Comparison of ENCODE assay signal across 8 cellular contexts in genomic region chr7:72879079-72879736, GRCh38. TPM values are rescaled to one million over a fixed set of nuclear protein-coding genes. Genes with fewer than 3 reads are reported as not detected.
DNase-seq lines count a peak whose midpoint lies in the region; FAIRE-seq and TF ChIP-seq lines count a peak whose summit lies in the region.
"Not testable (repeated sequence)": the region's sequence is repeated elsewhere in the genome, so short reads cannot be mapped to it uniquely, and the experiment has no call there.

No MANE protein-coding gene starts in this region.

- not testable (repeated sequence) for H4K20me1 ChIP-seq in MM.1S (ENCODE audit: insufficient read depth, low read length)

- not testable (repeated sequence) for H3K36me3 ChIP-seq in HEK293 (ENCODE audit: control insufficient read depth in 2 of 2, insufficient read depth in 1 of 2, low read length in 2 of 2); MM.1S (replicated peaks; ENCODE audit: insufficient read depth, low read length); neuron (ENCODE audit: insufficient read depth, low read length)
- H3K36me3 ChIP-seq in SJSA1 (peaks cover 10% of the 10 kb centered on the region), stomach (peaks cover 0 to 13% (median 10%) of the 10 kb centered on the region in 4 donors)

- not testable (repeated sequence) for H3F3A ChIP-seq in MM.1S (ENCODE audit: insufficient read depth, low read length)

- TF ChIP-seq POLR2A in stomach (IDR thresholded peaks at IDR 0.05): not testable (repeated sequence)

- FAIRE-seq in frontal cortex (lab: Jason Lieb, UNC): not testable (repeated sequence)

- H3K9me2 ChIP-seq in MM.1S (replicated peaks; ENCODE audit: insufficient read depth, low read length): not testable (repeated sequence)

- 0% methylated on average over 4 to 54 of the region's 59 CpGs for WGBS in stomach, 5 donors

- DNase-seq in GM04503 (ENCODE audit: low read depth) (peak; percentile 54), MM.1S (peak; percentile 79), SJSA1 (ENCODE audit: low read depth in 1 of 2, low spot score in 2 of 2) (peak; percentile 82 to 88), frontal cortex (ENCODE audit: low spot score in 2 of 2) (peak; percentile 60 to 65), stomach (peak; percentile 80)
- peak; percentile 79 for DNase-seq in activated naive CD4-positive, alpha-beta T cell treated with Interleukin-2 at 50 U/mL for 16 hours

- H3K4me2 ChIP-seq in MM.1S (ENCODE audit: low read depth, low read length): peak overlapping the region; percentile 41; the same call in 1 of the 2 replicates

- CTCF ChIA-PET in HEK293 (lab: Yijun Ruan, JAX): not testable (repeated sequence)

- H3K9me3 ChIP-seq in HEK293 (ENCODE audit: control insufficient read depth, insufficient read depth, low read depth, low read length); MM.1S (replicated peaks; ENCODE audit: insufficient read depth, low read length); SJSA1 (replicated peaks); neuron (ENCODE audit: low read length); stomach: not testable (repeated sequence)

- H3K4me1 ChIP-seq in HEK293 (ENCODE audit: control insufficient read depth, insufficient read depth, low read length); MM.1S (ENCODE audit: low read length); SJSA1 (replicated peaks); neuron (ENCODE audit: insufficient read depth, low read length): not testable (repeated sequence)
- H3K4me1 ChIP-seq in stomach: peaks cover 0 to 16% (median 8%) of the 10 kb centered on the region in 4 donors

- POLR2A ChIA-PET in HEK293 (lab: Yijun Ruan, JAX): not testable (repeated sequence)

- H3K79me2 ChIP-seq in MM.1S (ENCODE audit: low read length): peaks cover 21% of the 10 kb centered on the region

- TF ChIP-seq CTCF in HEK293 (tag by site-specific recombination; IDR thresholded peaks at IDR 0.05) (peak; percentile 45), stomach (IDR thresholded peaks at IDR 0.05) (peak in 1 of 7 experiments; percentile 9)
- TF ChIP-seq CTCF in MM.1S (IDR thresholded peaks at IDR 0.05; ENCODE audit: low read length): not testable (repeated sequence)

- H3K27me3 ChIP-seq in MM.1S (replicated peaks; ENCODE audit: insufficient read depth, low read length); SJSA1 (replicated peaks); neuron (ENCODE audit: insufficient read depth, low read length); stomach: not testable (repeated sequence)

- H3K4me3 ChIP-seq in HEK293 (ENCODE audit: low read depth, low read length) (peak overlapping the region; percentile 67), MM.1S (ENCODE audit: low read length) (peak overlapping the region; percentile 76), SJSA1 (peak overlapping the region; percentile 57), neuron (ENCODE audit: low read length) (peak overlapping the region; percentile 58), stomach (peak overlapping the region; percentile 63 to 89 (median 74))

- peak overlapping the region; percentile 82 for H3K27ac ChIP-seq in HEK293 (ENCODE audit: extremely low read depth, low read depth, low read length)
- H3K27ac ChIP-seq in MM.1S (ENCODE audit: low read length): peak overlapping the region; percentile 59; the same call in 1 of the 2 replicates
- peak overlapping the region; percentile 81 for H3K27ac ChIP-seq in SJSA1
- H3K27ac ChIP-seq in stomach: peak overlapping the region; percentile 90 to 95 (median 92)

- intact Hi-C loops in stomach (cut with DNase I; ENCODE audit: low total_unique reads): not testable (repeated sequence)

- not testable (repeated sequence) for TF ChIP-seq EP300 in stomach (IDR thresholded peaks at IDR 0.05)

- peak overlapping the region; percentile 77; the same call in 1 of the 2 replicates for H3K9ac ChIP-seq in MM.1S (ENCODE audit: low read length)

- H2AFZ ChIP-seq in MM.1S (ENCODE audit: low read length): peak overlapping the region; percentile 83
- not testable (repeated sequence) for H2AFZ ChIP-seq in neuron (ENCODE audit: low read depth, low read length)

TF ChIP-seq in HEK293, 187 proteins besides CTCF, POLR2A, EP300 and RAD21 (continues in another document):
- TF ChIP-seq IKZF3 (tag by site-specific recombination; IDR thresholded peaks at IDR 0.05) (peak; percentile 78), SP2 (tag by site-specific recombination; IDR thresholded peaks at IDR 0.05) (peak; percentile 65), SP3 (tag by site-specific recombination; IDR thresholded peaks at IDR 0.05) (peak; percentile 35; the same call in 1 of the 2 replicates), ZNF341 (tag by site-specific recombination; IDR thresholded peaks at IDR 0.05; ENCODE audit: low read depth) (peak; percentile 24; the same call in 1 of the 2 replicates), ZBTB48 (tag by site-specific recombination; IDR thresholded peaks at IDR 0.05) (peak; percentile 99), ZNF76 (tag by site-specific recombination; IDR thresholded peaks at IDR 0.05; ENCODE audit: borderline replicate concordance, low read depth) (peak; percentile 66; the same call in 1 of the 2 replicates), ZBTB26 (tag by site-specific recombination; optimal IDR thresholded peaks at IDR 0.05) (peak; percentile 97), EGR2 (tag by site-specific recombination; IDR thresholded peaks at IDR 0.05; ENCODE audit: low read depth) (peak; percentile 74), SP7 (tag by site-specific recombination; IDR thresholded peaks at IDR 0.05) (0 out of 2 replicates have a peak, but pooled peaks have one; percentile 15), ZNF518A (tag by site-specific recombination; conservative IDR thresholded peaks at IDR 0.05; ENCODE audit: low read depth) (peak; percentile 64), ZFHX2 (tag by site-specific recombination; conservative IDR thresholded peaks at IDR 0.05) (peak; percentile 64)

RNA-seq across cellular contexts. Expression of gene POM121, which starts 45.7 kb away (rescaled TPM):
- 5.4 and 5.8 TPM in 2 replicates for total RNA-seq in SJSA1 (2014; rRNA removed; shearing (Covaris generic))
- total RNA-seq in frontal cortex (4.9 TPM), stomach (10 to 100 TPM; 12.1 to 66.3 (median 23.9) TPM)
- polyA plus RNA-seq in stomach: 1 to 10 TPM; 7.5 to 9.8 (median 7.5) TPM

RNA-seq across cellular contexts. Expression of gene TYW1B, which starts 51.2 kb away (rescaled TPM):
- total RNA-seq in SJSA1 (2014; rRNA removed; shearing (Covaris generic)): 4.5 and 4.6 TPM in 2 replicates
- total RNA-seq in frontal cortex (2.0 TPM), stomach (10 to 100 TPM in 1 of 5 donors, 1 to 10 TPM in 4; 1.4 to 21.0 (median 5.5) TPM)
- polyA plus RNA-seq in stomach: 1 to 10 TPM in 2 of 3 donors, under 1 TPM in 1; 0.93 to 2.0 (median 1.9) TPM

Comparison
In these comparisons a context has a peak if more than half of its experiments do, and no peak if none do; other contexts are left out.
1. Peak in every context shown above with its lines: DNase-seq, H3K4me3 ChIP-seq and H3K27ac ChIP-seq.